In the genomic region with DNA sequence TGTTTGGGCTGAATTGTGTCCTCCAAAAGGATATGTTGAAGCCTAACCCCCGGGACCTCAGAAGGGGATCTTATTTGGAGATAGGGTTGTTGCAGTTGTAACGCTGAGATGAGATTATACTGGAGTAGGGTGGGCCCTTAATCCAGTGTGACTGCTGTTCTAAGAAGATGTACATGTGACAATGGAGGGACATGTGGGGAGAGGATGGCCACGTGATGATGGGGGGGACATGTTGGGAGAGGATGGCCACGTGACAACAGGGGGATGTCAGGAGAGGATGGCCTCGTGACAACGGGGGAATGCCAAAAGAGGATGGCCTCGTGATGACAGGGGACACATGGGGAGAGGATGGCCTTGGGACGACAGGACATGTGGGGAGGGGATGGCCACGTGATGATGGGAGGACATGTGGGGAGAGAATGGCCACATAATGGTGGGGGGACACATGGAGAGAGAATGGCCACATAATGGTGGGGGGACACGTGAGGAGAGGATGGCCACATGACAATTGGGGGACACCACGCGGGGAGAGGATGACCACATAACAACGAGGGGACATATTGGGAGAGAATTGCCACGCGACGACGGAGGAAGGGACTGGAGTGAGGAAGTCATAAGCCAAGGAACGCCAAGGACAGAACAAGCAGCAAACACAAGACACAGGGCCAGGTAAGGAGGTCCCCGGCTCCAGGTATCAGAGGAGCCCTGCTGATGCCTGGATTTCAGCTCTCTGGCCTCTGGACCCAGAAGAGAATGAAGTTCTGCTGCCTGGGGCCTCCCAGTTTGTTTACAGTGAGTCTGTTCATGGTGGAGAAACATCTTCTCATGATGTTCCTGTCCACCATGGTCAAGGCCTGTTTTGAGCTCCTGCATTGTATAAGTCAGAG, we compare ENCODE assay signal across 1 cellular context.
A peak's percentile ranks its signal among the peaks of the same experiment; 100 is the strongest.
TF ChIP-seq lines count a peak whose summit lies in the region.

No MANE protein-coding gene starts in this region.

TF ChIP-seq in HepG2, 621 proteins besides CTCF, POLR2A, EP300 and RAD21 (continued from another document and continues in another):
- TF ChIP-seq, protein P1, sequence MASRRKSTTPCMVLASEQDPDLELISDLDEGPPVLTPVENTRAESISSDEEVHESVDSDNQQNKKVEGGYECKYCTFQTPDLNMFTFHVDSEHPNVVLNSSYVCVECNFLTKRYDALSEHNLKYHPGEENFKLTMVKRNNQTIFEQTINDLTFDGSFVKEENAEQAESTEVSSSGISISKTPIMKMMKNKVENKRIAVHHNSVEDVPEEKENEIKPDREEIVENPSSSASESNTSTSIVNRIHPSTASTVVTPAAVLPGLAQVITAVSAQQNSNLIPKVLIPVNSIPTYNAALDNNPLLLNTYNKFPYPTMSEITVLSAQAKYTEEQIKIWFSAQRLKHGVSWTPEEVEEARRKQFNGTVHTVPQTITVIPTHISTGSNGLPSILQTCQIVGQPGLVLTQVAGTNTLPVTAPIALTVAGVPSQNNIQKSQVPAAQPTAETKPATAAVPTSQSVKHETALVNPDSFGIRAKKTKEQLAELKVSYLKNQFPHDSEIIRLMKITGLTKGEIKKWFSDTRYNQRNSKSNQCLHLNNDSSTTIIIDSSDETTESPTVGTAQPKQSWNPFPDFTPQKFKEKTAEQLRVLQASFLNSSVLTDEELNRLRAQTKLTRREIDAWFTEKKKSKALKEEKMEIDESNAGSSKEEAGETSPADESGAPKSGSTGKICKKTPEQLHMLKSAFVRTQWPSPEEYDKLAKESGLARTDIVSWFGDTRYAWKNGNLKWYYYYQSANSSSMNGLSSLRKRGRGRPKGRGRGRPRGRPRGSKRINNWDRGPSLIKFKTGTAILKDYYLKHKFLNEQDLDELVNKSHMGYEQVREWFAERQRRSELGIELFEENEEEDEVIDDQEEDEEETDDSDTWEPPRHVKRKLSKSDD (CRISPR knock-in tag; IDR thresholded peaks at IDR 0.05; ENCODE audit: low read depth): no peak
- TF ChIP-seq PHB2 (IDR thresholded peaks at IDR 0.05; ENCODE audit: partially characterized antibody) (no peak), TBL1XR1 (IDR thresholded peaks at IDR 0.05; ENCODE audit: borderline replicate concordance, low read length, partially characterized antibody) (no peak), BCL6 (CRISPR knock-in tag; IDR thresholded peaks at IDR 0.05) (no peak), ZBTB7B (CRISPR knock-in tag; IDR thresholded peaks at IDR 0.05) (no peak), DBP (CRISPR knock-in tag; IDR thresholded peaks at IDR 0.05; ENCODE audit: not compliant biosample characterization) (no peak), TERF1 (CRISPR knock-in tag; IDR thresholded peaks at IDR 0.05) (0 out of 2 replicates have a peak, but pooled peaks have one; percentile 37), POLR2G (IDR thresholded peaks at IDR 0.05; ENCODE audit: low read depth, low read length) (peak; percentile 59), KDM2A (CRISPR knock-in tag; IDR thresholded peaks at IDR 0.05; ENCODE audit: borderline replicate concordance, low read depth) (peak; percentile 19; the same call in 1 of the 2 replicates), ATF2 (CRISPR knock-in tag; IDR thresholded peaks at IDR 0.05) (no peak), ZFP90 (CRISPR knock-in tag; IDR thresholded peaks at IDR 0.05; ENCODE audit: borderline replicate concordance) (no peak), ZNF570 (CRISPR knock-in tag; IDR thresholded peaks at IDR 0.05; ENCODE audit: borderline replicate concordance) (no peak), ZNF354B (CRISPR knock-in tag; IDR thresholded peaks at IDR 0.05) (peak; percentile 89; the same call in 1 of the 2 replicates), HDAC1 (CRISPR knock-in tag; IDR thresholded peaks at IDR 0.05) (no peak), SP2 (CRISPR knock-in tag; IDR thresholded peaks at IDR 0.05) (no peak), MYC (CRISPR knock-in tag; IDR thresholded peaks at IDR 0.05; ENCODE audit: borderline replicate concordance) (peak; percentile 94), HNF1B (CRISPR knock-in tag; IDR thresholded peaks at IDR 0.05) (no peak), ATM (IDR thresholded peaks at IDR 0.05; ENCODE audit: borderline replicate concordance) (no peak), ZNF30 (CRISPR knock-in tag; IDR thresholded peaks at IDR 0.05) (peak; percentile 84; the same call in 1 of the 2 replicates), IKZF4 (CRISPR knock-in tag; IDR thresholded peaks at IDR 0.05; ENCODE audit: borderline replicate concordance, low read depth, not compliant biosample characterization) (peak; percentile 76), CCDC6 (CRISPR knock-in tag; IDR thresholded peaks at IDR 0.05) (peak; percentile 67; the same call in 1 of the 2 replicates), ZNF362 (CRISPR knock-in tag; IDR thresholded peaks at IDR 0.05; ENCODE audit: borderline replicate concordance) (no peak), ZNF44 (CRISPR knock-in tag; IDR thresholded peaks at IDR 0.05) (peak; percentile 90), FLYWCH1 (CRISPR knock-in tag; IDR thresholded peaks at IDR 0.05) (no peak), YEATS4 (CRISPR knock-in tag; IDR thresholded peaks at IDR 0.05; ENCODE audit: borderline replicate concordance) (no peak), KLF13 (CRISPR knock-in tag; IDR thresholded peaks at IDR 0.05) (no peak; the same call in 1 of the 2 replicates), ZNF530 (CRISPR knock-in tag; IDR thresholded peaks at IDR 0.05; ENCODE audit: low read depth) (no peak), SCMH1 (CRISPR knock-in tag; IDR thresholded peaks at IDR 0.05; ENCODE audit: borderline replicate concordance) (no peak), ZNF704 (CRISPR knock-in tag; IDR thresholded peaks at IDR 0.05; ENCODE audit: borderline replicate concordance) (0 out of 2 replicates have a peak, but pooled peaks have one; percentile 51), ZBTB10 (CRISPR knock-in tag; IDR thresholded peaks at IDR 0.05; ENCODE audit: borderline replicate concordance) (no peak), TCF7L2 (IDR thresholded peaks at IDR 0.05; ENCODE audit: low read depth, low read length) (no peak), ZFP62 (CRISPR knock-in tag; IDR thresholded peaks at IDR 0.05) (0 out of 2 replicates have a peak, but pooled peaks have one; percentile 51), KLF12 (CRISPR knock-in tag; IDR thresholded peaks at IDR 0.05; ENCODE audit: borderline replicate concordance) (0 out of 2 replicates have a peak, but pooled peaks have one; percentile 23)
- TF ChIP-seq, protein P2, sequence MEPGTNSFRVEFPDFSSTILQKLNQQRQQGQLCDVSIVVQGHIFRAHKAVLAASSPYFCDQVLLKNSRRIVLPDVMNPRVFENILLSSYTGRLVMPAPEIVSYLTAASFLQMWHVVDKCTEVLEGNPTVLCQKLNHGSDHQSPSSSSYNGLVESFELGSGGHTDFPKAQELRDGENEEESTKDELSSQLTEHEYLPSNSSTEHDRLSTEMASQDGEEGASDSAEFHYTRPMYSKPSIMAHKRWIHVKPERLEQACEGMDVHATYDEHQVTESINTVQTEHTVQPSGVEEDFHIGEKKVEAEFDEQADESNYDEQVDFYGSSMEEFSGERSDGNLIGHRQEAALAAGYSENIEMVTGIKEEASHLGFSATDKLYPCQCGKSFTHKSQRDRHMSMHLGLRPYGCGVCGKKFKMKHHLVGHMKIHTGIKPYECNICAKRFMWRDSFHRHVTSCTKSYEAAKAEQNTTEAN (CRISPR knock-in tag; conservative IDR thresholded peaks at IDR 0.05): no peak; the same call in 1 of the 2 replicates
- TF ChIP-seq, protein P3, sequence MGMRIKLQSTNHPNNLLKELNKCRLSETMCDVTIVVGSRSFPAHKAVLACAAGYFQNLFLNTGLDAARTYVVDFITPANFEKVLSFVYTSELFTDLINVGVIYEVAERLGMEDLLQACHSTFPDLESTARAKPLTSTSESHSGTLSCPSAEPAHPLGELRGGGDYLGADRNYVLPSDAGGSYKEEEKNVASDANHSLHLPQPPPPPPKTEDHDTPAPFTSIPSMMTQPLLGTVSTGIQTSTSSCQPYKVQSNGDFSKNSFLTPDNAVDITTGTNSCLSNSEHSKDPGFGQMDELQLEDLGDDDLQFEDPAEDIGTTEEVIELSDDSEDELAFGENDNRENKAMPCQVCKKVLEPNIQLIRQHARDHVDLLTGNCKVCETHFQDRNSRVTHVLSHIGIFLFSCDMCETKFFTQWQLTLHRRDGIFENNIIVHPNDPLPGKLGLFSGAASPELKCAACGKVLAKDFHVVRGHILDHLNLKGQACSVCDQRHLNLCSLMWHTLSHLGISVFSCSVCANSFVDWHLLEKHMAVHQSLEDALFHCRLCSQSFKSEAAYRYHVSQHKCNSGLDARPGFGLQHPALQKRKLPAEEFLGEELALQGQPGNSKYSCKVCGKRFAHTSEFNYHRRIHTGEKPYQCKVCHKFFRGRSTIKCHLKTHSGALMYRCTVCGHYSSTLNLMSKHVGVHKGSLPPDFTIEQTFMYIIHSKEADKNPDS (CRISPR knock-in tag; IDR thresholded peaks at IDR 0.05): 0 out of 2 replicates have a peak, but pooled peaks have one; percentile 33
- TF ChIP-seq, protein P4, sequence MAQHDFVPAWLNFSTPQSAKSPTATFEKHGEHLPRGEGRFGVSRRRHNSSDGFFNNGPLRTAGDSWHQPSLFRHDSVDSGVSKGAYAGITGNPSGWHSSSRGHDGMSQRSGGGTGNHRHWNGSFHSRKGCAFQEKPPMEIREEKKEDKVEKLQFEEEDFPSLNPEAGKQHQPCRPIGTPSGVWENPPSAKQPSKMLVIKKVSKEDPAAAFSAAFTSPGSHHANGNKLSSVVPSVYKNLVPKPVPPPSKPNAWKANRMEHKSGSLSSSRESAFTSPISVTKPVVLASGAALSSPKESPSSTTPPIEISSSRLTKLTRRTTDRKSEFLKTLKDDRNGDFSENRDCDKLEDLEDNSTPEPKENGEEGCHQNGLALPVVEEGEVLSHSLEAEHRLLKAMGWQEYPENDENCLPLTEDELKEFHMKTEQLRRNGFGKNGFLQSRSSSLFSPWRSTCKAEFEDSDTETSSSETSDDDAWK (CRISPR knock-in tag; IDR thresholded peaks at IDR 0.05): no peak
